Comparison of ENCODE assay signal across 34 cellular contexts in the genomic region with DNA sequence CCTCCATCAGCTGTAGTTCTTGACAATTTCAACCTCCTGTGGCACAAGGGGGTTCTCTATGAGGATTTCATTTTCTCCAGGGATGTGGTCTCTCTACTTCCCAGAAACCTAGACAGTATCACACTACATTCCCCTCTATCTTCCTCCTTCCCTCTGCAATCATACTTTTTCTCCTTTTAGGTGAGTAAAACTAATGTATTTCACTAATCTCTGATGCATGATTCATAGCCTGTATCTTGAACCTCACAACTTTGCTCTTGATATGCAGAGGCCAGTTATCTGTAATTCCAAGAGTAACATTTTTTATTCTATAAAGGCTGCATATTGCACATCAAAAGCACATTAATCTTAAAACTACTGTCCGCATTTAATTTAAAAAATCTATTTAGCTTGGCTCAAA.
"Had no signal": no experiment of that assay in that cellular context is flagged by ENCODE, and none has a peak within 500 bp of the region (broad histone marks: within the 10 kb centered on the region; RNA-seq: fewer than 3 reads in every experiment).

No MANE protein-coding gene starts in this region.

- DNase-seq: Karpas-422, Kasumi-1, MG63, MM.1S, MV-4-11, NCI-H1048, NCI-H1092, NCI-H1092 treated with DMSO at 0.1 percent for 48 hours, NCI-H1105, NCI-H1105 treated with DMSO at 0.1 percent for 48 hours, NCI-H1417, NCI-H1417 treated with DMSO at 0.1 percent for 48 hours, NCI-H1436, NCI-H1436 treated with DMSO at 0.1 percent for 48 hours, NCI-H146, NCI-H1694, NCI-H1694 treated with DMSO at 0.1 percent for 48 hours, NCI-H187, NCI-H187 treated with DMSO at 0.1 percent for 48 hours, NCI-H1930, NCI-H2029, NCI-H2029 treated with DMSO at 0.1 percent for 48 hours, NCI-H2081, NCI-H2081 treated with DMSO at 0.1 percent for 48 hours, NCI-H2107, NCI-H2171, NCI-H2171 treated with DMSO at 0.1 percent for 48 hours, NCI-H2227 treated with DMSO at 0.1 percent for 48 hours, NCI-H345, NCI-H446, NCI-H446 treated with DMSO at 0.1 percent for 48 hours, NCI-H510A, NCI-H510A treated with DMSO at 0.1 percent for 48 hours had no signal

- H3K9ac ChIP-seq: KMS-11 had no signal

- H3K36me3 ChIP-seq: MG63 had no signal

- H3K27ac ChIP-seq: KMS-11 had no signal

- H3K4me2 ChIP-seq: KMS-11 had no signal

- H3K4me3 ChIP-seq: MG63 had no signal

- H3K27me3 ChIP-seq: MG63 had no signal
